In genomic region chrX:49165901-49166881, GRCh38 we compare ENCODE assay signal across 2 cellular contexts.
A peak's percentile ranks its signal among the peaks of the same experiment; 100 is the strongest.
TF ChIP-seq lines count a peak whose summit lies in the region.

No MANE protein-coding gene starts in this region.

TF ChIP-seq in IMR-90, 13 proteins besides CTCF, POLR2A, EP300 and RAD21:
- no peak for TF ChIP-seq MAZ (IDR thresholded peaks at IDR 0.05; ENCODE audit: borderline replicate concordance, low read depth, low read length)
- no peak for TF ChIP-seq RFX5 (IDR thresholded peaks at IDR 0.05; ENCODE audit: low read depth, low read length)
- TF ChIP-seq NFE2L2 (IDR thresholded peaks at IDR 0.05; ENCODE audit: low read depth, low read length) = no peak
- no peak for TF ChIP-seq FOS (IDR thresholded peaks at IDR 0.05; ENCODE audit: low read depth, low read length)
- TF ChIP-seq RCOR1 (IDR thresholded peaks at IDR 0.05; ENCODE audit: insufficient replicate concordance, low read length) = no peak
- no peak for TF ChIP-seq MAFK (IDR thresholded peaks at IDR 0.05; ENCODE audit: low read depth, low read length)
- TF ChIP-seq BHLHE40 (IDR thresholded peaks at IDR 0.05; ENCODE audit: low read depth, low read length) = 0 out of 2 replicates have a peak, but pooled peaks have one; percentile 26
- TF ChIP-seq CEBPB (IDR thresholded peaks at IDR 0.05; ENCODE audit: low read depth, low read length) = 0 out of 2 replicates have a peak, but pooled peaks have one; percentile 17
- no peak for TF ChIP-seq SMC3 (IDR thresholded peaks at IDR 0.05; ENCODE audit: low read depth, low read length)

TF ChIP-seq in SK-N-SH, 30 proteins besides CTCF, POLR2A, EP300 and RAD21:
- TF ChIP-seq IRF3 (IDR thresholded peaks at IDR 0.05; ENCODE audit: low read depth, low read length) = no peak
- 0 out of 2 replicates have a peak, but pooled peaks have one; percentile 21 for TF ChIP-seq REST (IDR thresholded peaks at IDR 0.05; ENCODE audit: low read depth, low read length)
